8 cellular contexts compared by ENCODE assay signal in genomic region chr9:134641173-134641985, GRCh38. TPM values are rescaled to one million over a fixed set of nuclear protein-coding genes. Genes with fewer than 3 reads are reported as not detected.
DNase-seq lines count a peak whose midpoint lies in the region; ATAC-seq, FAIRE-seq and TF ChIP-seq lines count a peak whose summit lies in the region.

Gene COL5A1, plus strand, starts transcription at chr9:134641803. Its CDS starts 385 bp downstream, at chr9:134642188.

- intact Hi-C loops in natural killer cell (cut with micrococcal nuclease): no loop called here

- TF ChIP-seq POLR2A in GM12891 (IDR thresholded peaks at IDR 0.05; ENCODE audit: low read depth, low read length): no peak

- no peaks in the 10 kb centered on the region for H3K36me3 Mint-ChIP-seq in activated T-helper 17 cell treated with anti-CD3 and anti-CD28 coated beads, Interleukin-2, amount 50 U/mL, for 72 hours (ENCODE audit: low read depth)
- H3K36me3 Mint-ChIP-seq in natural killer cell: no peaks in the 10 kb centered on the region
- H3K36me3 Mint-ChIP-seq in stimulated activated naive B cell treated with anti-CD40 and anti-IgM and Interleukin-4, amounts not matched to agents 10 μg/mL and 1 μg/mL and 100 μg/mL, for 72 hours: no peaks in the 10 kb centered on the region

- peaks cover 5% of the 10 kb centered on the region for H3K27me3 Mint-ChIP-seq in activated T-helper 17 cell treated with anti-CD3 and anti-CD28 coated beads, Interleukin-2, amount 50 U/mL, for 72 hours
- peaks cover 12 to 14% of the 10 kb centered on the region in 2 donors for H3K27me3 Mint-ChIP-seq in natural killer cell (ENCODE audit: low read depth in 2 of 2)
- peaks cover 33 to 48% of the 10 kb centered on the region in 2 donors for H3K27me3 Mint-ChIP-seq in stimulated activated naive B cell treated with anti-CD40 and anti-IgM and Interleukin-4, amounts not matched to agents 10 μg/mL and 1 μg/mL and 100 μg/mL, for 72 hours

- H3K27ac Mint-ChIP-seq in activated T-helper 17 cell treated with anti-CD3 and anti-CD28 coated beads, Interleukin-2, amount 50 U/mL, for 72 hours: no peak within 1 kb of the TSS
- H3K27ac Mint-ChIP-seq in natural killer cell: no peak within 1 kb of the TSS
- H3K27ac Mint-ChIP-seq in stimulated activated naive B cell treated with anti-CD40 and anti-IgM and Interleukin-4, amounts not matched to agents 10 μg/mL and 1 μg/mL and 100 μg/mL, for 72 hours: no peak within 1 kb of the TSS

- ATAC-seq in activated T-helper 17 cell treated with anti-CD3 and anti-CD28 coated beads, Interleukin-2, amount 50 U/mL, for 72 hours (replicated peaks): peak; percentile 87
- ATAC-seq in natural killer cell: peak in 2 of 3 donors; percentile 71 to 91
- peak; percentile 74 to 77 for ATAC-seq in stimulated activated naive B cell treated with anti-CD40 and anti-IgM and Interleukin-4, amounts not matched to agents 10 μg/mL and 1 μg/mL and 100 μg/mL, for 72 hours (replicated peaks)

- TF ChIP-seq CTCF in foreskin fibroblast (IDR thresholded peaks at IDR 0.05; ENCODE audit: low read depth, low read length): no peak
- no peak for TF ChIP-seq CTCF in natural killer cell (IDR thresholded peaks at IDR 0.05)

- H3K4me1 Mint-ChIP-seq in activated T-helper 17 cell treated with anti-CD3 and anti-CD28 coated beads, Interleukin-2, amount 50 U/mL, for 72 hours: no peaks in the 10 kb centered on the region
- no peaks in the 10 kb centered on the region for H3K4me1 Mint-ChIP-seq in natural killer cell
- no peaks in the 10 kb centered on the region for H3K4me1 Mint-ChIP-seq in stimulated activated naive B cell treated with anti-CD40 and anti-IgM and Interleukin-4, amounts not matched to agents 10 μg/mL and 1 μg/mL and 100 μg/mL, for 72 hours

- no peak for FAIRE-seq in GM12891 (lab: Jason Lieb, UNC)

- peak; percentile 15 for DNase-seq in COR-L47 (lab: John Stamatoyannopoulos, UW)
- DNase-seq in NCI-H2227 treated with DMSO at 0.1 percent for 48 hours (lab: John Stamatoyannopoulos, UW): peak; percentile 49
- peak; percentile 96 to 98 for DNase-seq in foreskin fibroblast
- DNase-seq in natural killer cell: no peak
- no peak for DNase-seq in stimulated activated naive B cell treated with anti-CD40 and anti-IgM and Interleukin-4, amounts not matched to agents 10 μg/mL and 1 μg/mL and 100 μg/mL, for 72 hours
- DNase-seq in GM12891 (ENCODE audit: insufficient read length, low spot score): no peak
- DNase-seq in OCI-M2 (lab: John Stamatoyannopoulos, UW; ENCODE audit: unreplicated experiment): no peak

- peak within 1 kb of the TSS; percentile 36 for H3K4me3 Mint-ChIP-seq in activated T-helper 17 cell treated with anti-CD3 and anti-CD28 coated beads, Interleukin-2, amount 50 U/mL, for 72 hours
- H3K4me3 Mint-ChIP-seq in natural killer cell: peak within 1 kb of the TSS; percentile 52
- H3K4me3 Mint-ChIP-seq in stimulated activated naive B cell treated with anti-CD40 and anti-IgM and Interleukin-4, amounts not matched to agents 10 μg/mL and 1 μg/mL and 100 μg/mL, for 72 hours: peak within 1 kb of the TSS; percentile 69 to 73

- H3K4me3 ChIP-seq in foreskin fibroblast (ENCODE audit: low read depth in 1 of 2, low read length in 2 of 2): peak within 1 kb of the TSS; percentile 74 to 99

- H3K9me3 Mint-ChIP-seq in activated T-helper 17 cell treated with anti-CD3 and anti-CD28 coated beads, Interleukin-2, amount 50 U/mL, for 72 hours: no peaks in the 10 kb centered on the region
- no peaks in the 10 kb centered on the region for H3K9me3 Mint-ChIP-seq in natural killer cell
- no peaks in the 10 kb centered on the region for H3K9me3 Mint-ChIP-seq in stimulated activated naive B cell treated with anti-CD40 and anti-IgM and Interleukin-4, amounts not matched to agents 10 μg/mL and 1 μg/mL and 100 μg/mL, for 72 hours

TF ChIP-seq in GM12891, 5 proteins besides CTCF, POLR2A, EP300 and RAD21:
- TF ChIP-seq PAX5 (IDR thresholded peaks at IDR 0.05; ENCODE audit: insufficient read depth, low read length, severe bottlenecking) (no peak), POLR2AphosphoS5 (IDR thresholded peaks at IDR 0.05; ENCODE audit: low read depth, low read length) (no peak), TAF1 (IDR thresholded peaks at IDR 0.05; ENCODE audit: low read depth, low read length) (no peak), SPI1 (IDR thresholded peaks at IDR 0.05; ENCODE audit: low read depth, low read length) (no peak), POU2F2 (IDR thresholded peaks at IDR 0.05; ENCODE audit: low read depth, low read length) (no peak)

RNA-seq across cellular contexts. Expression of gene COL5A1, which starts in this region (rescaled TPM):
- 1 to 10 TPM in 1 of 2 donors, under 1 TPM in 1; 0.50 to 1.3 TPM for total RNA-seq in activated T-helper 17 cell treated with anti-CD3 and anti-CD28 coated beads, Interleukin-2, amount 50 U/mL, for 72 hours
- total RNA-seq in natural killer cell: under 1 TPM; 0.11 to 0.28 (median 0.23) TPM
- polyA plus RNA-seq in GM12891 (2012; ENCODE audit: low read depth, missing spikeins): 0.81 TPM

Comparison
In these comparisons a context has a peak if more than half of its experiments do, and no peak if none do; other contexts are left out.
1. Peak in ATAC-seq in natural killer cell; RNA of the gene not detected or under 1 TPM.
2. DNase-seq: peak in COR-L47 (single experiment), NCI-H2227 treated with DMSO at 0.1 percent for 48 hours (single experiment) and foreskin fibroblast (2 of 2); none in natural killer cell (single experiment), stimulated activated naive B cell treated with anti-CD40 and anti-IgM and Interleukin-4, amounts not matched to agents 10 μg/mL and 1 μg/mL and 100 μg/mL, for 72 hours (single experiment), GM12891 (single experiment) and OCI-M2 (single experiment).
3. Peak in every context shown above with its lines, with median percentiles within 50 percentile points of each other: ATAC-seq and H3K4me3 Mint-ChIP-seq.